Comparison of ENCODE assay signal across 9 cellular contexts in genomic region chr12:98154850-98155249, GRCh38.
DNase-seq lines count a peak whose midpoint lies in the region; ATAC-seq and TF ChIP-seq lines count a peak whose summit lies in the region.
"Had no signal": no experiment of that assay in that cellular context is flagged by ENCODE, and none has a peak within 500 bp of the region (broad histone marks: within the 10 kb centered on the region; RNA-seq: fewer than 3 reads in every experiment).

No MANE protein-coding gene starts in this region.

- H3K18ac ChIP-seq in trophoblast cell (ENCODE audit: low read length), result no peak overlapping the region

- H3K9ac ChIP-seq in trophoblast cell (ENCODE audit: low read length), result no peak overlapping the region

- H2BK12ac ChIP-seq in trophoblast cell (ENCODE audit: low read length), result no peak overlapping the region

- DNase-seq in NCI-H460 (ENCODE audit: extremely low read depth, low read depth) (peak; percentile 38), dermis blood vessel endothelial cell (peak; percentile 59), trophoblast cell (peak; percentile 2 to 44), sigmoid colon (no peak), H4 (ENCODE audit: low spot score) (no peak)
- DNase-seq: activated CD8-positive, alpha-beta memory T cell treated with anti-CD3 and anti-CD28 coated beads, Interleukin-2, amount 50 U/mL, for 48 hours had no signal

- H3K4ac ChIP-seq in trophoblast cell (ENCODE audit: low read depth, low read length), result no peak overlapping the region

- H3K36me3 ChIP-seq in trophoblast cell (ENCODE audit: control insufficient read depth in 1 of 2, insufficient read depth in 2 of 2, low read length in 2 of 2), result no peaks in the 10 kb centered on the region
- no peaks in the 10 kb centered on the region for H3K36me3 ChIP-seq in sigmoid colon

- H3K79me2 ChIP-seq in trophoblast cell (ENCODE audit: control insufficient read depth, insufficient read depth, low read length, poor library complexity), result no peaks in the 10 kb centered on the region

- intact Hi-C loops in sigmoid colon (cut with DNase I), result no loop called here

- peak; percentile 59 for ATAC-seq in HG02885 (IDR thresholded peaks at IDR 0.05; ENCODE audit: poor library complexity, unreplicated experiment)
- ATAC-seq in GM19328 (IDR thresholded peaks at IDR 0.05; ENCODE audit: unreplicated experiment), result no peak
- ATAC-seq in GM18519 (IDR thresholded peaks at IDR 0.05; ENCODE audit: low FRiP score, unreplicated experiment), result no peak

- no peak overlapping the region for H3K4me2 ChIP-seq in trophoblast cell (ENCODE audit: low read length)

- no peak overlapping the region for H3K4me3 ChIP-seq in trophoblast cell (ENCODE audit: low read depth, low read length)
- no peak overlapping the region for H3K4me3 ChIP-seq in sigmoid colon

- no peak for TF ChIP-seq EP300 in sigmoid colon (IDR thresholded peaks at IDR 0.05)

- WGBS in trophoblast cell (ENCODE audit: extremely low coverage, insufficient coverage, insufficient read length), result no CpG with 5 or more reads among the region's 4 CpGs
- 10 to 23% methylated on average over 4 of the region's 4 CpGs for WGBS in sigmoid colon, 2 donors

- no peaks in the 10 kb centered on the region for H3K9me3 ChIP-seq in trophoblast cell (ENCODE audit: insufficient read depth, low read depth, low read length)
- H3K9me3 ChIP-seq in sigmoid colon, result no peaks in the 10 kb centered on the region

- H3K4me1 ChIP-seq in trophoblast cell (ENCODE audit: control insufficient read depth in 1 of 2, insufficient read depth in 2 of 2, low read length in 2 of 2) (no peaks in the 10 kb centered on the region), sigmoid colon (no peaks in the 10 kb centered on the region)

- TF ChIP-seq POLR2A in sigmoid colon (IDR thresholded peaks at IDR 0.05), result no peak

- H3K23ac ChIP-seq in trophoblast cell (ENCODE audit: low read length), result no peak overlapping the region

- no peak overlapping the region for H2BK5ac ChIP-seq in trophoblast cell (ENCODE audit: low read depth, low read length, poor library complexity)

- no peak overlapping the region for H4K8ac ChIP-seq in trophoblast cell (ENCODE audit: low read depth, low read length)

- H3K27me3 ChIP-seq in trophoblast cell (ENCODE audit: insufficient read depth, low read length) (no peaks in the 10 kb centered on the region), sigmoid colon (no peaks in the 10 kb centered on the region)

- no peaks in the 10 kb centered on the region for H3K79me1 ChIP-seq in trophoblast cell (ENCODE audit: low read length)

- no peak overlapping the region for H2AFZ ChIP-seq in trophoblast cell (ENCODE audit: insufficient read depth, low read length, poor library complexity)

- H2AK5ac ChIP-seq in trophoblast cell (ENCODE audit: low read length), result no peak overlapping the region

- H3K14ac ChIP-seq in trophoblast cell (ENCODE audit: low read length), result no peak overlapping the region

- H4K91ac ChIP-seq in trophoblast cell (ENCODE audit: low read depth, low read length), result no peak overlapping the region

- H4K12ac ChIP-seq in trophoblast cell (ENCODE audit: low read depth, low read length), result no peak overlapping the region

- no peak overlapping the region for H2BK120ac ChIP-seq in trophoblast cell (ENCODE audit: insufficient read depth, low read length, poor library complexity)

- H3K27ac ChIP-seq in trophoblast cell (ENCODE audit: low read depth, low read length), result no peak overlapping the region
- no peak overlapping the region for H3K27ac ChIP-seq in sigmoid colon

- no peak for TF ChIP-seq CTCF in sigmoid colon (IDR thresholded peaks at IDR 0.05)

Comparison
In these comparisons a context has a peak if more than half of its experiments do, and no peak if none do; other contexts are left out.
1. DNase-seq: peak in NCI-H460 (single experiment), dermis blood vessel endothelial cell (single experiment) and trophoblast cell (2 of 2); none in sigmoid colon (single experiment) and H4 (single experiment).